In genomic region chr4:13543648-13544555, GRCh38 we compare ENCODE assay signal across 8 cellular contexts. TPM values are rescaled to one million over a fixed set of nuclear protein-coding genes. Genes with fewer than 3 reads are reported as not detected.
DNase-seq lines count a peak whose midpoint lies in the region; ATAC-seq, FAIRE-seq and TF ChIP-seq lines count a peak whose summit lies in the region.

Gene NKX3-2 (minus strand): TSS chr4:13544508. CDS start chr4:13544414, 94 bp downstream.

- WGBS in ectodermal cell, 2 experiments: 1% methylated on average over 103 of the region's 103 CpGs

- H3K36me3 ChIP-seq in ectodermal cell (ENCODE audit: control insufficient read depth, insufficient read depth, low read length) (no peaks in the 10 kb centered on the region), mucosa of rectum (ENCODE audit: control insufficient read depth in 2 of 2, insufficient read depth in 2 of 2, low read length in 2 of 2) (no peaks in the 10 kb centered on the region)

- H3K27me3 ChIP-seq in ectodermal cell (ENCODE audit: control insufficient read depth, insufficient read depth, low read length, poor library complexity, severe bottlenecking) (peaks cover 100% of the 10 kb centered on the region), mucosa of rectum (ENCODE audit: control insufficient read depth in 2 of 2, insufficient read depth in 2 of 2, low read length in 2 of 2) (peaks cover 56 to 60% of the 10 kb centered on the region in 2 donors)

- TF ChIP-seq CTCF in D721Med (IDR thresholded peaks at IDR 0.05; ENCODE audit: insufficient read depth, missing control alignments): no peak

- no peak for ATAC-seq in GM19035 (IDR thresholded peaks at IDR 0.05; ENCODE audit: unreplicated experiment)

- DNase-seq in NCI-H2227 (lab: John Stamatoyannopoulos, UW; ENCODE audit: unreplicated experiment): peak; percentile 15
- no peak for DNase-seq in NCI-H2227 treated with DMSO at 0.1 percent for 48 hours (lab: John Stamatoyannopoulos, UW)
- peak; percentile 36 for DNase-seq in NCI-H774 (lab: John Stamatoyannopoulos, UW)
- DNase-seq in substantia nigra (lab: John Stamatoyannopoulos, UW): no peak
- DNase-seq in D721Med (ENCODE audit: insufficient read length, low spot score): no peak

- H3K4me1 ChIP-seq in ectodermal cell (ENCODE audit: control insufficient read depth, insufficient read depth, low read length) (no peaks in the 10 kb centered on the region), mucosa of rectum (ENCODE audit: control insufficient read depth in 2 of 2, insufficient read depth in 2 of 2, low read length in 2 of 2) (peaks cover 10 to 15% of the 10 kb centered on the region in 2 donors)

- peak within 1 kb of the TSS; percentile 27 for H3K27ac ChIP-seq in ectodermal cell (ENCODE audit: insufficient read depth, low read depth, low read length, poor library complexity, severe bottlenecking)
- H3K27ac ChIP-seq in mucosa of rectum (ENCODE audit: low read depth in 2 of 2, low read length in 2 of 2): peak within 1 kb of the TSS; percentile 28 to 56
- H3K27ac ChIP-seq in substantia nigra (ENCODE audit: low read depth, low read length, poor library complexity, severe bottlenecking): no peak within 1 kb of the TSS

- H3K4me3 ChIP-seq in ectodermal cell (ENCODE audit: insufficient read depth, low read depth, low read length) (peak within 1 kb of the TSS; percentile 64), mucosa of rectum (ENCODE audit: low read length in 2 of 2) (peak within 1 kb of the TSS; percentile 66 to 76)

- no peak for FAIRE-seq in D721Med (lab: Jason Lieb, UNC)

- H3K9me3 ChIP-seq in ectodermal cell (ENCODE audit: control insufficient read depth, low read length): no peaks in the 10 kb centered on the region
- peaks cover 0 to 3% of the 10 kb centered on the region in 2 donors for H3K9me3 ChIP-seq in mucosa of rectum (ENCODE audit: control insufficient read depth in 2 of 2, low read length in 2 of 2)

- peak within 1 kb of the TSS; percentile 24 to 36 for H3K9ac ChIP-seq in mucosa of rectum (ENCODE audit: low read depth in 1 of 2, low read length in 2 of 2)

RNA-seq across cellular contexts. Expression of gene NKX3-2, which starts in this region (rescaled TPM):
- 2.0 TPM for polyA plus RNA-seq in ectodermal cell (2013, experiment 1 of 4)
- 1.3 TPM for polyA plus RNA-seq in ectodermal cell (2013, experiment 2 of 4)
- polyA plus RNA-seq in ectodermal cell (2013, experiment 3 of 4): 1.8 TPM
- polyA plus RNA-seq in ectodermal cell (2013, experiment 4 of 4): 1.6 TPM

Comparison
In these comparisons a context has a peak if more than half of its experiments do, and no peak if none do; other contexts are left out.
1. DNase-seq: peak in NCI-H2227 (single experiment) and NCI-H774 (single experiment); none in NCI-H2227 treated with DMSO at 0.1 percent for 48 hours (single experiment), substantia nigra (0 of 49) and D721Med (single experiment).